8 cellular contexts compared by ENCODE assay signal in genomic region chr15:88649286-88649733, GRCh38. TPM values are rescaled to one million over a fixed set of nuclear protein-coding genes. Genes with fewer than 3 reads are reported as not detected.
DNase-seq lines count a peak whose midpoint lies in the region; ATAC-seq, FAIRE-seq and TF ChIP-seq lines count a peak whose summit lies in the region.

No MANE protein-coding gene starts in this region.

- no peak overlapping the region for H3K9ac ChIP-seq in kidney (ENCODE audit: low read length in 2 of 2)

- DNase-seq in T-helper 2 cell, result peak in 4 of 5 experiments; percentile 44 to 84 (median 58)
- DNase-seq in astrocyte of the cerebellum (ENCODE audit: low read depth), result peak; percentile 53
- DNase-seq in kidney, result peak; percentile 80
- DNase-seq in stimulated activated CD4-positive, alpha-beta T cell treated with anti-CD3 and anti-CD28 coated beads, Interleukin-4, amount 100 ng/mL, for 1 hour, result peak; percentile 76
- no peak for DNase-seq in NOMO-1 (lab: John Stamatoyannopoulos, UW; ENCODE audit: unreplicated experiment in 2 of 2)
- DNase-seq in ureter (ENCODE audit: low spot score), result no peak

- H3K9me3 ChIP-seq in DOHH2 (ENCODE audit: control insufficient read depth, insufficient read depth, low read length) (no peaks in the 10 kb centered on the region), kidney (ENCODE audit: control insufficient read depth in 1 of 2, low read length in 2 of 2) (no peaks in the 10 kb centered on the region)

- H3K4me2 ChIP-seq in DOHH2 (ENCODE audit: low read length), result peak overlapping the region; percentile 99

- no peaks in the 10 kb centered on the region for H3K9me2 ChIP-seq in DOHH2 (replicated peaks; ENCODE audit: control insufficient read depth, low read length)

- H3K27me3 ChIP-seq in DOHH2 (ENCODE audit: control insufficient read depth, low read length), result no peaks in the 10 kb centered on the region

- peak overlapping the region; percentile 97 for H3K27ac ChIP-seq in DOHH2 (ENCODE audit: low read depth, low read length)
- peak overlapping the region; percentile 32 to 60 for H3K27ac ChIP-seq in kidney (ENCODE audit: low read depth in 2 of 2, low read length in 2 of 2)

- in situ Hi-C loops in astrocyte of the cerebellum (cut with HindIII; ENCODE audit: low sequenced_read_pairs), result no loop called here

- H3K4me1 ChIP-seq in DOHH2 (ENCODE audit: control insufficient read depth, low read length), result peaks cover 87% of the 10 kb centered on the region
- peaks cover 0 to 5% of the 10 kb centered on the region in 2 donors for H3K4me1 ChIP-seq in kidney (ENCODE audit: control insufficient read depth in 1 of 2, insufficient read depth in 1 of 2, low read depth in 1 of 2, low read length in 2 of 2)

- H3F3A ChIP-seq in DOHH2 (ENCODE audit: control insufficient read depth, insufficient read depth), result peaks cover 32% of the 10 kb centered on the region

- peaks cover 85% of the 10 kb centered on the region for H3K36me3 ChIP-seq in DOHH2 (ENCODE audit: control insufficient read depth, low read length)
- no peaks in the 10 kb centered on the region for H3K36me3 ChIP-seq in kidney (ENCODE audit: control insufficient read depth in 1 of 2, insufficient read depth in 2 of 2, low read length in 2 of 2)

- intact Hi-C loops in kidney (cut with DNase I), result no loop called here

- no peaks in the 10 kb centered on the region for H4K20me1 ChIP-seq in DOHH2 (ENCODE audit: control insufficient read depth, insufficient read depth, low read depth, low read length)

- ATAC-seq in HG02610 (IDR thresholded peaks at IDR 0.05; ENCODE audit: unreplicated experiment), result peak; percentile 81

- TF ChIP-seq CTCF in DOHH2 (IDR thresholded peaks at IDR 0.05; ENCODE audit: low read depth, low read length, poor library complexity, severe bottlenecking) (no peak), astrocyte of the cerebellum (IDR thresholded peaks at IDR 0.05; ENCODE audit: low read depth, low read length, missing control alignments) (no peak), kidney (IDR thresholded peaks at IDR 0.05; ENCODE audit: borderline replicate concordance, extremely low read depth, insufficient read depth) (no peak)

- no peak for FAIRE-seq in kidney (lab: Jason Lieb, UNC)

- peak overlapping the region; percentile 78 for H3K4me3 ChIP-seq in DOHH2 (ENCODE audit: low read length)
- no peak overlapping the region for H3K4me3 ChIP-seq in astrocyte of the cerebellum (ENCODE audit: low read depth, low read length)
- H3K4me3 ChIP-seq in kidney (ENCODE audit: low read length in 2 of 2), result no peak overlapping the region

- peaks cover 53% of the 10 kb centered on the region for H3K79me2 ChIP-seq in DOHH2 (ENCODE audit: control insufficient read depth, low read length)

RNA-seq across cellular contexts. Expression of gene ISG20, which starts 10.5 kb away (rescaled TPM):
- total RNA-seq in kidney, result 25.5 TPM
- 7.3 TPM for polyA plus RNA-seq in kidney (ENCODE audit: insufficient read depth, low read depth, low replicate concordance)
- total RNA-seq in ureter, result 14.2 TPM

RNA-seq across cellular contexts. Expression of gene AEN, which starts 28.2 kb away (rescaled TPM):
- total RNA-seq in kidney (17.4 TPM), ureter (17.4 TPM)
- polyA plus RNA-seq in kidney (ENCODE audit: insufficient read depth, low read depth, low replicate concordance), result 6.2 TPM

Comparison
In these comparisons a context has a peak if more than half of its experiments do, and no peak if none do; other contexts are left out.
1. DNase-seq: peak in T-helper 2 cell (4 of 5), astrocyte of the cerebellum (single experiment), kidney (single experiment) and stimulated activated CD4-positive, alpha-beta T cell treated with anti-CD3 and anti-CD28 coated beads, Interleukin-4, amount 100 ng/mL, for 1 hour (single experiment); none in NOMO-1 (0 of 2) and ureter (single experiment).